In genomic region chr5:37198842-37199241, GRCh38 we compare ENCODE assay signal across 12 cellular contexts. TPM values are rescaled to one million over a fixed set of nuclear protein-coding genes. Genes with fewer than 3 reads are reported as not detected.
DNase-seq lines count a peak whose midpoint lies in the region; ATAC-seq and TF ChIP-seq lines count a peak whose summit lies in the region.
"Had no signal": no experiment of that assay in that cellular context is flagged by ENCODE, and none has a peak within 500 bp of the region (broad histone marks: within the 10 kb centered on the region; RNA-seq: fewer than 3 reads in every experiment).

No MANE protein-coding gene starts in this region.

- H3K27ac ChIP-seq in right atrium auricular region, result no peak overlapping the region
- H3K27ac ChIP-seq in upper lobe of right lung, result no peak overlapping the region

- DNase-seq in Right ventricle myocardium superior (no peak), right atrium auricular region (ENCODE audit: low spot score) (no peak), LHCN-M2 (ENCODE audit: low read depth) (peak; percentile 24), fibroblast of gingiva (ENCODE audit: low read depth) (peak; percentile 18), upper lobe of right lung (no peak), HUDEP-2 (lab: John Stamatoyannopoulos, UW; ENCODE audit: unreplicated experiment in 76 of 76) (no peak), GM10266 (ENCODE audit: extremely low spot score) (no peak)
- DNase-seq: gastrocnemius medialis, KBM-7, NCI-H2029 treated with DMSO at 0.1 percent for 48 hours, T-helper 1 cell had no signal

- TF ChIP-seq CTCF in right atrium auricular region (IDR thresholded peaks at IDR 0.05) (no peak), upper lobe of right lung (IDR thresholded peaks at IDR 0.05) (no peak), GM10266 (IDR thresholded peaks at IDR 0.05; ENCODE audit: control insufficient read depth, insufficient read depth, low read depth, missing control alignments) (no peak)

- no peaks in the 10 kb centered on the region for H3K4me1 ChIP-seq in right atrium auricular region
- peaks cover 4% of the 10 kb centered on the region for H3K4me1 ChIP-seq in upper lobe of right lung
- H3K4me1 ChIP-seq: gastrocnemius medialis had no signal

- H3K4me3 ChIP-seq in right atrium auricular region, result no peak overlapping the region
- no peak overlapping the region for H3K4me3 ChIP-seq in upper lobe of right lung
- H3K4me3 ChIP-seq: gastrocnemius medialis had no signal

- H3K36me3 ChIP-seq in right atrium auricular region (peaks cover 31% of the 10 kb centered on the region), upper lobe of right lung (peaks cover 46% of the 10 kb centered on the region)

- H3K9me3 ChIP-seq in right atrium auricular region (no peaks in the 10 kb centered on the region), upper lobe of right lung (no peaks in the 10 kb centered on the region)
- H3K9me3 ChIP-seq: gastrocnemius medialis had no signal

- H3K27me3 ChIP-seq in right atrium auricular region (no peaks in the 10 kb centered on the region), upper lobe of right lung (no peaks in the 10 kb centered on the region)
- H3K27me3 ChIP-seq: gastrocnemius medialis had no signal

- ATAC-seq in Right ventricle myocardium superior (ENCODE audit: poor library complexity) (peak; percentile 52), upper lobe of right lung (peak; percentile 71), HG03135 (IDR thresholded peaks at IDR 0.05; ENCODE audit: unreplicated experiment) (no peak)
- ATAC-seq: gastrocnemius medialis had no signal

- intact Hi-C loops in Right ventricle myocardium superior (cut with DNase I) (no loop called here), upper lobe of right lung (cut with DNase I) (no loop called here)

RNA-seq across cellular contexts. Expression of gene CPLANE1, which starts 50.3 kb away (rescaled TPM):
- total RNA-seq in Right ventricle myocardium superior (7.8 TPM), right atrium auricular region (10 to 100 TPM in 1 of 2 donors, 1 to 10 TPM in 1; 9.0 to 22.5 TPM), LHCN-M2 (2014; rRNA removed) (19.1 and 36.4 TPM in 2 replicates), upper lobe of right lung (18.7 TPM)
- 6.6 TPM for polyA plus RNA-seq in LHCN-M2 (2012)

Comparison
In these comparisons a context has a peak if more than half of its experiments do, and no peak if none do; other contexts are left out.
1. DNase-seq: peak in LHCN-M2 (single experiment) and fibroblast of gingiva (single experiment); none in Right ventricle myocardium superior (single experiment), right atrium auricular region (single experiment), upper lobe of right lung (single experiment), HUDEP-2 (0 of 76) and GM10266 (single experiment).